ENCODE assay signal across 8 cellular contexts in the genomic region with DNA sequence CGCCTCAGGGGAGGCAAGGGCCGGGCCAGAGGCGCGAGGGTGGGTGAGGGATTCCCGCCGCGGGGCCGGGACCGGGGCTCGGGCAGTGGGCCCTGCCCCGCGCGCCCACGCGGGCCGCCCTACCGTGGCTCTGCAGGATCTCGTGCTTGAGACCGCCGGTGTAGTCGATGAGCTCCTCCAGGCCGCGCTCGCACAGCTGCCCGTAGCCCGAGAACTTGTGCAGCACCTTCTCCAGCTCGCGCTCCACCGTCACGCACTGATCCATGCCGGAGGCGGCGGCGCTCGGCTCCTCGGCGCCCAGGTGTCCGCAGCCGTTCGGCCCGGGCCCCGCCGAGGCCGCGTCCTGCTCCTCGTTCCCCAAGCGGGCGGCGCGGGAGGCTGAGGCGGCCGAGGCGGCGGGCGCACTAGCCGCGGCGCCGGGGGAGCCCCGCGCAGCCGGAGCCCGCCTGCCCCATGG. TPM values are rescaled to one million over a fixed set of nuclear protein-coding genes. Genes with fewer than 3 reads are reported as not detected.
A peak's percentile ranks its signal among the peaks of the same experiment; 100 is the strongest.
DNase-seq lines count a peak whose midpoint lies in the region; ATAC-seq and TF ChIP-seq lines count a peak whose summit lies in the region.
"Not testable (repeated sequence)": the region's sequence is repeated elsewhere in the genome, so short reads cannot be mapped to it uniquely, and the experiment has no call there.

No MANE protein-coding gene starts in this region.

- H2AFZ ChIP-seq in KMS-11 (ENCODE audit: low read depth): not testable (repeated sequence)

- H3K36me3 Mint-ChIP-seq in activated CD4-positive, alpha-beta memory T cell treated with anti-CD3 and anti-CD28 coated beads, Interleukin-2, amount 10 ng/mL, durations not matched to agents 7 days and 5 days (ENCODE audit: low read depth); immature natural killer cell: not testable (repeated sequence)

- H3K4me2 ChIP-seq in KMS-11: not testable (repeated sequence)

- H3K9me3 Mint-ChIP-seq in activated CD4-positive, alpha-beta memory T cell treated with anti-CD3 and anti-CD28 coated beads, Interleukin-2, amount 10 ng/mL, durations not matched to agents 7 days and 5 days; immature natural killer cell: not testable (repeated sequence)

- H3K9me3 ChIP-seq in upper lobe of right lung: not testable (repeated sequence)

- H3K4me3 Mint-ChIP-seq in activated CD4-positive, alpha-beta memory T cell treated with anti-CD3 and anti-CD28 coated beads, Interleukin-2, amount 10 ng/mL, durations not matched to agents 7 days and 5 days: peak overlapping the region; percentile 86
- H3K4me3 Mint-ChIP-seq in immature natural killer cell: peak overlapping the region; percentile 68 to 82 (median 79)

- H3K36me3 ChIP-seq in KMS-11 (ENCODE audit: insufficient read depth); upper lobe of right lung: not testable (repeated sequence)

- H3K27me3 Mint-ChIP-seq in activated CD4-positive, alpha-beta memory T cell treated with anti-CD3 and anti-CD28 coated beads, Interleukin-2, amount 10 ng/mL, durations not matched to agents 7 days and 5 days; immature natural killer cell (ENCODE audit: low read depth in 3 of 3): not testable (repeated sequence)

- CTCF ChIA-PET in activated CD4-positive, alpha-beta memory T cell treated with anti-CD3 and anti-CD28 coated beads, Interleukin-2, amount 10 ng/mL, durations not matched to agents 7 days and 5 days (lab: Charles Lee): not testable (repeated sequence)

- H3K27ac ChIP-seq in KMS-11: peak overlapping the region; percentile 84
- H3K27ac ChIP-seq in cingulate gyrus (ENCODE audit: low read depth, low read length): peak overlapping the region; percentile 39
- peak overlapping the region; percentile 90 for H3K27ac ChIP-seq in upper lobe of right lung

- POLR2A ChIA-PET in activated CD4-positive, alpha-beta memory T cell treated with anti-CD3 and anti-CD28 coated beads, Interleukin-2, amount 10 ng/mL, durations not matched to agents 7 days and 5 days (lab: Charles Lee): not testable (repeated sequence)

- not testable (repeated sequence) for H3K4me1 ChIP-seq in KMS-11 (ENCODE audit: low read depth, poor library complexity, severe bottlenecking); upper lobe of right lung

- H4K20me1 ChIP-seq in KMS-11 (ENCODE audit: insufficient read depth): not testable (repeated sequence)

- H3K79me2 ChIP-seq in KMS-11 (ENCODE audit: insufficient read depth, low read depth): peaks cover 13% of the 10 kb centered on the region

- H3K4me3 ChIP-seq in KMS-11 (IDR thresholded peaks at IDR 0.05; ENCODE audit: insufficient read depth, low read depth, low read length) (peak overlapping the region; percentile 19), upper lobe of right lung (peak overlapping the region; percentile 68)

- peak; percentile 57 for DNase-seq in activated CD4-positive, alpha-beta memory T cell treated with anti-CD3 and anti-CD28 coated beads, Interleukin-2, amount 10 ng/mL, durations not matched to agents 7 days and 5 days
- DNase-seq in immature natural killer cell: not testable (repeated sequence)
- peak; percentile 22 for DNase-seq in renal cortical epithelial cell (ENCODE audit: low read depth)
- peak; percentile 83 for DNase-seq in upper lobe of right lung

- H3K27ac Mint-ChIP-seq in activated CD4-positive, alpha-beta memory T cell treated with anti-CD3 and anti-CD28 coated beads, Interleukin-2, amount 10 ng/mL, durations not matched to agents 7 days and 5 days: peak overlapping the region; percentile 81
- peak overlapping the region in 5 of 6 donors; percentile 45 to 89 (median 65) for H3K27ac Mint-ChIP-seq in immature natural killer cell

- not testable (repeated sequence) for H3K27me3 ChIP-seq in KMS-11 (ENCODE audit: insufficient read depth, low read depth); upper lobe of right lung

- peak overlapping the region; percentile 85; the same call in 1 of the 2 replicates for H3K9ac ChIP-seq in KMS-11

- intact Hi-C loops in upper lobe of right lung (cut with DNase I): not testable (repeated sequence)

- H3K4me1 Mint-ChIP-seq in activated CD4-positive, alpha-beta memory T cell treated with anti-CD3 and anti-CD28 coated beads, Interleukin-2, amount 10 ng/mL, durations not matched to agents 7 days and 5 days: peaks cover 11% of the 10 kb centered on the region
- H3K4me1 Mint-ChIP-seq in immature natural killer cell: peaks cover 5 to 12% of the 10 kb centered on the region in 2 donors

- not testable (repeated sequence) for TF ChIP-seq CTCF in KMS-11 (conservative IDR thresholded peaks at IDR 0.05; ENCODE audit: low read depth, low read length); upper lobe of right lung (IDR thresholded peaks at IDR 0.05)

- ATAC-seq in GM18499 (IDR thresholded peaks at IDR 0.05; ENCODE audit: insufficient read depth, unreplicated experiment) (peak; percentile 16), HG02571 (IDR thresholded peaks at IDR 0.05; ENCODE audit: unreplicated experiment) (peak; percentile 29), upper lobe of right lung (peak; percentile 24)

RNA-seq across cellular contexts. Expression of gene PLGLB1, which starts 54.2 kb away (rescaled TPM):
- 1 to 10 TPM; 2.8 to 3.2 TPM for total RNA-seq in activated CD4-positive, alpha-beta memory T cell treated with anti-CD3 and anti-CD28 coated beads, Interleukin-2, amount 10 ng/mL, durations not matched to agents 7 days and 5 days
- under 1 TPM in 2 of 3 donors, not detected in 1; 0.52 to 0.67 TPM for polyA plus RNA-seq in immature natural killer cell
- 4.5 TPM in 1 of 2 replicates, not detected in the other for total RNA-seq in renal cortical epithelial cell
- total RNA-seq in upper lobe of right lung: 3.3 TPM

Comparison
In these comparisons a context has a peak if more than half of its experiments do, and no peak if none do; other contexts are left out.
1. H3K27ac ChIP-seq: peak in every context shown above with its lines; median percentile 90 in upper lobe of right lung; 84 in KMS-11; 39 in cingulate gyrus.